8 cellular contexts compared by ENCODE assay signal in the genomic region with DNA sequence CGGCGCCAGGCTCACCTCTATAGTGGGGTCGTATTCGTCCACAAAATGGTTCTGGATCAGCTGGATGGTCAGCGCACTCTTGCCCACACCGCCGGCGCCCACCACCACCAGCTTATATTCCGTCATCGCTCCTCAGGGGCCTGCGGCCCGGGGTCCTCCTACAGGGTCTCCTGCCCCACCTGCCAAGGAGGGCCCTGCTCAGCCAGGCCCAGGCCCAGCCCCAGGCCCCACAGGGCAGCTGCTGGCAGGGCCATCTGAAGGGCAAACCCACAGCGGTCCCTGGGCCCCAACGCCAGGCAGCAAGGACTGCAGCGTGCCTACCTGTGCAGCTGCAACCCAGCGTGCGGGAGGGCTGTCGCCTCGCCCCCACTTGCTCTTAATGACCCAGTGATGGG. TPM values are rescaled to one million over a fixed set of nuclear protein-coding genes. Genes with fewer than 3 reads are reported as not detected.
DNase-seq lines count a peak whose midpoint lies in the region; ATAC-seq and TF ChIP-seq lines count a peak whose summit lies in the region.

No MANE protein-coding gene starts in this region.

- H3K36me3 Mint-ChIP-seq in T-helper 17 cell (ENCODE audit: low read depth) = no peaks in the 10 kb centered on the region

- H3K4me1 ChIP-seq in DOHH2 (ENCODE audit: control insufficient read depth, low read length) = peaks cover 34% of the 10 kb centered on the region

- TF ChIP-seq CTCF in DOHH2 (IDR thresholded peaks at IDR 0.05; ENCODE audit: low read depth, low read length, poor library complexity, severe bottlenecking) (no peak), fibroblast of villous mesenchyme (IDR thresholded peaks at IDR 0.05; ENCODE audit: insufficient read depth, low read depth, low read length) (no peak)

- H3K4me2 ChIP-seq in DOHH2 (ENCODE audit: low read length) = peak overlapping the region; percentile 91

- no peak overlapping the region for H3K27ac ChIP-seq in DOHH2 (ENCODE audit: low read depth, low read length)

- no peak for ATAC-seq in T-helper 17 cell
- no peak for ATAC-seq in GM21717 (IDR thresholded peaks at IDR 0.05; ENCODE audit: unreplicated experiment)

- H4K20me1 ChIP-seq in DOHH2 (ENCODE audit: control insufficient read depth, insufficient read depth, low read depth, low read length) = no peaks in the 10 kb centered on the region

- H3K27ac Mint-ChIP-seq in T-helper 17 cell = no peak overlapping the region

- H3K4me1 Mint-ChIP-seq in T-helper 17 cell = peaks cover 13% of the 10 kb centered on the region

- no peak for DNase-seq in T-helper 17 cell
- no peak for DNase-seq in fibroblast of villous mesenchyme (ENCODE audit: low read depth)
- DNase-seq in putamen (ENCODE audit: low spot score) = peak; percentile 30
- DNase-seq in Ammon's horn (ENCODE audit: low spot score) = no peak
- no peak for DNase-seq in activated gamma-delta T cell (lab: John Stamatoyannopoulos, UW)
- no peak for DNase-seq in NCI-H510A treated with DMSO at 0.1 percent for 48 hours (lab: John Stamatoyannopoulos, UW)

- no peaks in the 10 kb centered on the region for H3K27me3 ChIP-seq in DOHH2 (ENCODE audit: control insufficient read depth, low read length)

- H3K36me3 ChIP-seq in DOHH2 (ENCODE audit: control insufficient read depth, low read length) = peaks cover 29% of the 10 kb centered on the region

- peak overlapping the region; percentile 86 for H3K4me3 Mint-ChIP-seq in T-helper 17 cell

- no peaks in the 10 kb centered on the region for H3K27me3 Mint-ChIP-seq in T-helper 17 cell

- no peaks in the 10 kb centered on the region for H3K9me2 ChIP-seq in DOHH2 (replicated peaks; ENCODE audit: control insufficient read depth, low read length)

- H3K79me2 ChIP-seq in DOHH2 (ENCODE audit: control insufficient read depth, low read length) = peaks cover 20% of the 10 kb centered on the region

- H3K4me3 ChIP-seq in DOHH2 (ENCODE audit: low read length) (peak overlapping the region; percentile 80), fibroblast of villous mesenchyme (ENCODE audit: low read depth, low read length) (peak overlapping the region; percentile 79)

- H3K9me3 ChIP-seq in DOHH2 (ENCODE audit: control insufficient read depth, insufficient read depth, low read length) = no peaks in the 10 kb centered on the region
- no peaks in the 10 kb centered on the region for H3K9me3 ChIP-seq in T-helper 17 cell (ENCODE audit: control insufficient read depth, low read length, poor library complexity, severe bottlenecking)

- peaks cover 10% of the 10 kb centered on the region for H3F3A ChIP-seq in DOHH2 (ENCODE audit: control insufficient read depth, insufficient read depth)

RNA-seq across cellular contexts. Expression of a gene that starts 1.2 kb away (rescaled TPM):
- total RNA-seq in T-helper 17 cell (10 to 100 TPM; 31.4 TPM), fibroblast of villous mesenchyme (36.7 and 47.0 TPM in 2 replicates)

RNA-seq across cellular contexts. Expression of a gene that starts 3.1 kb away (rescaled TPM):
- total RNA-seq in T-helper 17 cell (1 to 10 TPM; 5.7 to 5.8 TPM), fibroblast of villous mesenchyme (0.43 and 0.64 TPM in 2 replicates)

RNA-seq across cellular contexts. Expression of a gene that starts 26.3 kb away (rescaled TPM):
- total RNA-seq in T-helper 17 cell (1 to 10 TPM; 3.8 to 6.0 TPM), fibroblast of villous mesenchyme (1.6 and 2.2 TPM in 2 replicates)

RNA-seq across cellular contexts. Expression of a gene that starts 26.6 kb away (rescaled TPM):
- total RNA-seq in T-helper 17 cell (10 to 100 TPM; 24.6 to 29.4 TPM), fibroblast of villous mesenchyme (14.2 and 15.5 TPM in 2 replicates)

RNA-seq across cellular contexts. Expression of a gene that starts 27.2 kb away (rescaled TPM):
- total RNA-seq in T-helper 17 cell (100 to 1,000 TPM; 108 to 127 TPM), fibroblast of villous mesenchyme (259 and 276 TPM in 2 replicates)
